In the genomic region with DNA sequence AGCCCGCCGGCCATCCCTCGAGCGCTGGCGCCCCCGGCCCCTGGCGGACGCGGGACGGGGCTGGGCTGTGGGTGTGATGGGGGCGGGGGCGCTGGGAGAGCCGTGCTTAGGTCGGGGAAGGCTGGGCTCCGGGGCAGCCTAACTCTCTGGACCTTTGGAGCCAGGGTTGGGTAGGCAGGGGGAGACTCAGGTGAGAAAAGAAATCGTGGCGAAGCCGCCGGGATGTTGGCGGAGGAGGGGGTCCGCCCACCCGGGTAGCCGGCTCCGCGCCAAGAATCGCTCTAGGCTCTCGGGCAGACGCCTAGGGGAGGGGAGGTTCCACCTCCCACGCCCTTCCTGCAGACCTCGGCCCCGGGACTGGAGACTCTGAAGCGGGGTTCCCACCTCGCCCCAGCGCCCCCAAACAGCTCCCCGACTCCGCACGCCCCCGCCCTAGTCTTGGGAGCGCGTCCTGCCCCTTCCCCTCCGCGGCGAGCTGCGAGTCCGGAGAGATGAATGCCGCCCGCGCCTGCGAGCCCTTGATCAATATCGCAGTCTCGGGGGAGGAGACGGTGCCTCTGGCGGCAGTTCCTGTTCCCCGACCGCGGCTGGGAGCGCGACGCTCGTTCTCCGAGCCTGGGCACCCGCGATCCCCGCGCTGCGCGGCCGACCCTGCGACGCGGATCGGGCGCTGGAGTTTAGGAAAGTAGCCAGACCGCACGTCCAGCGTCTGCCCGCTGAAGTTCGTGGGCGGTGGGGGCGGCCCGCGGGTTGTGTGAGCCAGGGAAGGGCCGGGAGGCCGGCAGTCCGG, we compare ENCODE assay signal across 8 cellular contexts. TPM values are rescaled to one million over a fixed set of nuclear protein-coding genes. Genes with fewer than 3 reads are reported as not detected.
DNase-seq lines count a peak whose midpoint lies in the region; ATAC-seq, FAIRE-seq and TF ChIP-seq lines count a peak whose summit lies in the region.

No MANE protein-coding gene starts in this region.

- H3K36me3 Mint-ChIP-seq in GM23338 (ENCODE audit: low read depth) = no peaks in the 10 kb centered on the region
- no peaks in the 10 kb centered on the region for H3K36me3 Mint-ChIP-seq in T-helper 2 cell treated with Interferon-gamma antibody and Interleukin-4, amounts not matched to agents 5 μg/mL and 100 μg/mL, for 36 hours (ENCODE audit: low read depth)

- in situ Hi-C loops in T47D (cut with HindIII; ENCODE audit: low pct_unique_long_range_greater_than_20kb, low sequenced_read_pairs) = no loop called here
- in situ Hi-C loops in HepG2 (cut with HindIII; ENCODE audit: extremely low pct_ligation_motif_present, low pct_unique_long_range_greater_than_20kb) = no loop called here

- H3K36me3 ChIP-seq in GM23338 (ENCODE audit: insufficient read depth) (no peaks in the 10 kb centered on the region), HepG2 (replicated peaks in 1 of 2; ENCODE audit: control insufficient read depth in 1 of 2, insufficient read depth in 2 of 2, low read length in 2 of 2) (no peaks in the 10 kb centered on the region)

- H3K4me3 Mint-ChIP-seq in GM23338 = peak overlapping the region; percentile 80
- H3K4me3 Mint-ChIP-seq in T-helper 2 cell treated with Interferon-gamma antibody and Interleukin-4, amounts not matched to agents 5 μg/mL and 100 μg/mL, for 36 hours = peak overlapping the region; percentile 75

- H4K20me1 ChIP-seq in GM23338 (replicated peaks; ENCODE audit: insufficient read depth) (peaks cover 8% of the 10 kb centered on the region; the same call in 1 of the 2 replicates), HepG2 (ENCODE audit: insufficient read depth, low read length) (peaks cover 6% of the 10 kb centered on the region; the same call in 1 of the 2 replicates)

- TF ChIP-seq EP300 in HepG2 (IDR thresholded peaks at IDR 0.05; ENCODE audit: low read depth in 2 of 2, low read length in 2 of 2) (no peak), HepG2 (CRISPR knock-in tag; IDR thresholded peaks at IDR 0.05; ENCODE audit: borderline replicate concordance) (no peak)

- H3K27ac Mint-ChIP-seq in GM23338 = no peak overlapping the region
- no peak overlapping the region for H3K27ac Mint-ChIP-seq in T-helper 2 cell treated with Interferon-gamma antibody and Interleukin-4, amounts not matched to agents 5 μg/mL and 100 μg/mL, for 36 hours

- no peaks in the 10 kb centered on the region for H3F3A ChIP-seq in GM23338 (replicated peaks; ENCODE audit: low read depth)

- DNase-seq in 8988T (peak; percentile 38), GM23338 (ENCODE audit: low spot score) (peak; percentile 66), T47D (ENCODE audit: low read depth in 1 of 2, low spot score in 1 of 2) (peak; percentile 66 to 77), HepG2 (ENCODE audit: low spot score) (peak; percentile 24), NCI-H774 (lab: John Stamatoyannopoulos, UW) (no peak)
- DNase-seq in T-helper 2 cell treated with Interferon-gamma antibody and Interleukin-4, amounts not matched to agents 5 μg/mL and 100 μg/mL, for 36 hours (ENCODE audit: low spot score) = peak; percentile 55
- peak; percentile 8 to 22 (median 15) for DNase-seq in stimulated activated CD4-positive, alpha-beta T cell treated with anti-CD3 and anti-CD28 coated beads, TNF-alpha, amount 100 ng/mL, for 48 hours (ENCODE audit: low read depth in 3 of 3)
- DNase-seq in NK-92 treated with Interleukin-12 subunit alpha and Interleukin-12 subunit beta, amount 100 ng/mL, for 24 hours (lab: John Stamatoyannopoulos, UW) = no peak

- TF ChIP-seq CTCF in GM23338 (conservative IDR thresholded peaks at IDR 0.05; ENCODE audit: low read depth in 2 of 2) = no peak
- TF ChIP-seq CTCF in HepG2 (CRISPR knock-in tag; IDR thresholded peaks at IDR 0.05) = peak; percentile 45

- POLR2A ChIA-PET in HepG2 (lab: Yijun Ruan, JAX) = no interaction called here

- BruUV-seq in HepG2 (replicated peaks; lab: Mats Ljungman, UMichigan) = no TSS peak

- H3K79me2 ChIP-seq in GM23338 (replicated peaks; ENCODE audit: insufficient read depth) (no peaks in the 10 kb centered on the region), HepG2 (ENCODE audit: insufficient read depth, low read length) (no peaks in the 10 kb centered on the region)

- TF ChIP-seq POLR2A in HepG2 (IDR thresholded peaks at IDR 0.05; ENCODE audit: insufficient read depth in 1 of 2, low read depth in 2 of 2, low read length in 2 of 2) = no peak

- H3K9me3 ChIP-seq in HepG2 (ENCODE audit: low read length) = no peaks in the 10 kb centered on the region

- peaks cover 64% of the 10 kb centered on the region for H3K27me3 ChIP-seq in GM23338 (ENCODE audit: insufficient read depth)
- peaks cover 36 to 90% of the 10 kb centered on the region in 2 experiments for H3K27me3 ChIP-seq in HepG2 (ENCODE audit: control insufficient read depth in 1 of 2, insufficient read depth in 2 of 2, low read length in 2 of 2)

- peak; percentile 27 for ATAC-seq in GM23338
- peak; percentile 83 for ATAC-seq in HepG2

- peak overlapping the region; percentile 98 for H3K4me2 ChIP-seq in GM23338
- H3K4me2 ChIP-seq in HepG2 (ENCODE audit: low read depth, low read length) = peak overlapping the region; percentile 44

- FAIRE-seq in HepG2 (lab: Jason Lieb, UNC) = no peak

- H3K4me3 ChIP-seq in GM23338 (peak overlapping the region; percentile 89), HepG2 (replicated peaks in 1 of 3; ENCODE audit: insufficient read depth in 1 of 3, low read depth in 2 of 3, low read length in 3 of 3) (peak overlapping the region in 2 of 3 experiments; percentile 48 to 60; a peak in 3 of 6 replicates)

- H3K9ac ChIP-seq in HepG2 (ENCODE audit: insufficient read depth, low read depth, low read length) = no peak overlapping the region

- H2AFZ ChIP-seq in GM23338 (peak overlapping the region; percentile 91), HepG2 (ENCODE audit: low read length) (no peak overlapping the region)

- intact Hi-C loops in HepG2 (cut with micrococcal nuclease; ENCODE audit: unreplicated experiment) = no loop called here

- H3K27me3 Mint-ChIP-seq in GM23338 (ENCODE audit: insufficient read depth, low read depth, poor library complexity) = peaks cover 43% of the 10 kb centered on the region
- peaks cover 80% of the 10 kb centered on the region for H3K27me3 Mint-ChIP-seq in T-helper 2 cell treated with Interferon-gamma antibody and Interleukin-4, amounts not matched to agents 5 μg/mL and 100 μg/mL, for 36 hours (ENCODE audit: low read depth)

- peaks cover 37% of the 10 kb centered on the region for H3K4me1 Mint-ChIP-seq in GM23338
- H3K4me1 Mint-ChIP-seq in T-helper 2 cell treated with Interferon-gamma antibody and Interleukin-4, amounts not matched to agents 5 μg/mL and 100 μg/mL, for 36 hours (ENCODE audit: low read depth) = peaks cover 2% of the 10 kb centered on the region

- H3K27ac ChIP-seq in GM23338 (ENCODE audit: low read depth) (no peak overlapping the region), HepG2 (ENCODE audit: extremely low read length, insufficient read depth, low read length) (no peak overlapping the region)

- no peaks in the 10 kb centered on the region for H3K9me2 ChIP-seq in GM23338 (ENCODE audit: insufficient read depth)

- no peak for TF ChIP-seq RAD21 in HepG2 (CRISPR knock-in tag; IDR thresholded peaks at IDR 0.05)

- H3K4me1 ChIP-seq in GM23338 (ENCODE audit: insufficient read depth) (peaks cover 29% of the 10 kb centered on the region), HepG2 (ENCODE audit: insufficient read depth, low read length) (peaks cover 15% of the 10 kb centered on the region; the same call in 1 of the 2 replicates)

- WGBS in HepG2 (ENCODE audit: low lambda C conversion rate) = 5% methylated on average over 32 of the region's 85 CpGs

- CTCF ChIA-PET in HepG2 (lab: Yijun Ruan, JAX; ENCODE audit: low intra/inter-chr PET ratio, low total read pairs) = no interaction called here

- H3K9me3 Mint-ChIP-seq in GM23338 = no peaks in the 10 kb centered on the region
- no peaks in the 10 kb centered on the region for H3K9me3 Mint-ChIP-seq in T-helper 2 cell treated with Interferon-gamma antibody and Interleukin-4, amounts not matched to agents 5 μg/mL and 100 μg/mL, for 36 hours

RNA-seq across cellular contexts. Expression of a gene that starts 0.7 kb away (rescaled TPM):
- total RNA-seq in GM23338 (2014; rRNA removed; shearing (Covaris generic)) = 0.70 and 0.76 TPM in 2 replicates
- 0.09 and 0.19 TPM in 2 replicates for polyA plus RNA-seq in GM23338 (2016; fragmentation: Nextera tagmentation; extraction: Ambion mirVana)
- not detected in 2 replicates for total RNA-seq in HepG2 (2016; rRNA removed; fragmentation: Illumina TruSeq; extraction: Trizol)
- total RNA-seq in HepG2 (2016; cell fraction: cytosol; rRNA removed; fragmentation: Illumina TruSeq; extraction: Trizol; ENCODE audit: low read depth) = not detected in 2 replicates
- not detected in 2 replicates for total RNA-seq in HepG2 (2016; cell fraction: insoluble cytoplasmic fraction; rRNA removed; fragmentation: Illumina TruSeq; extraction: Trizol)
- total RNA-seq in HepG2 (2016; cell fraction: membrane; rRNA removed; fragmentation: Illumina TruSeq; extraction: Trizol) = not detected in 2 replicates
- not detected in 2 replicates for total RNA-seq in HepG2 (2016; cell fraction: nucleus; rRNA removed; fragmentation: Illumina TruSeq; extraction: Trizol)
- not detected in 2 replicates for polyA plus RNA-seq in HepG2 (2011; rRNA removed)
- polyA plus RNA-seq in HepG2 (2011; cell fraction: cytosol; rRNA removed) = not detected in 2 replicates
- not detected in 2 replicates for polyA plus RNA-seq in HepG2 (2011; cell fraction: nucleus; rRNA removed)
- polyA plus RNA-seq in HepG2 (2012) = not detected in 2 replicates
- polyA plus RNA-seq in HepG2 (2016; cell fraction: cytosol; fragmentation: Illumina TruSeq; extraction: Trizol; ENCODE audit: low read depth) = not detected in 2 replicates
- not detected in 2 replicates for polyA plus RNA-seq in HepG2 (2016; cell fraction: insoluble cytoplasmic fraction; fragmentation: Illumina TruSeq; extraction: Trizol; ENCODE audit: low read depth)
- polyA plus RNA-seq in HepG2 (2016; cell fraction: membrane; fragmentation: Illumina TruSeq; extraction: Trizol; ENCODE audit: low read depth) = not detected in 2 replicates
- polyA plus RNA-seq in HepG2 (2016; cell fraction: nucleus; fragmentation: Illumina TruSeq; extraction: Trizol; ENCODE audit: insufficient read depth, low read depth) = not detected in 2 replicates
- 0.64 TPM in 1 of 2 replicates, not detected in the other for polyA minus RNA-seq in HepG2 (2011; rRNA and poly(A)+ RNA removed; ENCODE audit: low replicate concordance)
- not detected in 2 replicates for polyA minus RNA-seq in HepG2 (2011; cell fraction: cytosol; rRNA and poly(A)+ RNA removed)
- polyA minus RNA-seq in HepG2 (2011; cell fraction: nucleus; rRNA and poly(A)+ RNA removed) = not detected in 2 replicates

RNA-seq across cellular contexts. Expression of a gene that starts 59.9 kb away (rescaled TPM):
- 0.14 TPM in 1 of 2 replicates, not detected in the other for total RNA-seq in GM23338 (2014; rRNA removed; shearing (Covaris generic))
- polyA plus RNA-seq in GM23338 (2016; fragmentation: Nextera tagmentation; extraction: Ambion mirVana) = not detected in 2 replicates
- not detected in 2 replicates for total RNA-seq in HepG2 (2016; rRNA removed; fragmentation: Illumina TruSeq; extraction: Trizol)
- not detected in 2 replicates for total RNA-seq in HepG2 (2016; cell fraction: cytosol; rRNA removed; fragmentation: Illumina TruSeq; extraction: Trizol; ENCODE audit: low read depth)
- not detected in 2 replicates for total RNA-seq in HepG2 (2016; cell fraction: insoluble cytoplasmic fraction; rRNA removed; fragmentation: Illumina TruSeq; extraction: Trizol)
- total RNA-seq in HepG2 (2016; cell fraction: membrane; rRNA removed; fragmentation: Illumina TruSeq; extraction: Trizol) = not detected in 2 replicates
- not detected in 2 replicates for total RNA-seq in HepG2 (2016; cell fraction: nucleus; rRNA removed; fragmentation: Illumina TruSeq; extraction: Trizol)
- polyA plus RNA-seq in HepG2 (2011; rRNA removed) = not detected in 2 replicates
- polyA plus RNA-seq in HepG2 (2011; cell fraction: cytosol; rRNA removed) = not detected in 2 replicates
- polyA plus RNA-seq in HepG2 (2011; cell fraction: nucleus; rRNA removed) = not detected in 2 replicates
- not detected in 2 replicates for polyA plus RNA-seq in HepG2 (2012)
- polyA plus RNA-seq in HepG2 (2016; cell fraction: cytosol; fragmentation: Illumina TruSeq; extraction: Trizol; ENCODE audit: low read depth) = not detected in 2 replicates
- polyA plus RNA-seq in HepG2 (2016; cell fraction: insoluble cytoplasmic fraction; fragmentation: Illumina TruSeq; extraction: Trizol; ENCODE audit: low read depth) = not detected in 2 replicates
- polyA plus RNA-seq in HepG2 (2016; cell fraction: membrane; fragmentation: Illumina TruSeq; extraction: Trizol; ENCODE audit: low read depth) = not detected in 2 replicates
- polyA plus RNA-seq in HepG2 (2016; cell fraction: nucleus; fragmentation: Illumina TruSeq; extraction: Trizol; ENCODE audit: insufficient read depth, low read depth) = not detected in 2 replicates
- polyA minus RNA-seq in HepG2 (2011; rRNA and poly(A)+ RNA removed; ENCODE audit: low replicate concordance) = not detected in 2 replicates
- polyA minus RNA-seq in HepG2 (2011; cell fraction: cytosol; rRNA and poly(A)+ RNA removed) = not detected in 2 replicates
- not detected in 2 replicates for polyA minus RNA-seq in HepG2 (2011; cell fraction: nucleus; rRNA and poly(A)+ RNA removed)

Comparison
In these comparisons a context has a peak if more than half of its experiments do, and no peak if none do; other contexts are left out.
1. DNase-seq: peak in 8988T (single experiment), GM23338 (single experiment), T-helper 2 cell treated with Interferon-gamma antibody and Interleukin-4, amounts not matched to agents 5 μg/mL and 100 μg/mL, for 36 hours (single experiment), T47D (2 of 2), HepG2 (single experiment) and stimulated activated CD4-positive, alpha-beta T cell treated with anti-CD3 and anti-CD28 coated beads, TNF-alpha, amount 100 ng/mL, for 48 hours (3 of 3); none in NCI-H774 (single experiment) and NK-92 treated with Interleukin-12 subunit alpha and Interleukin-12 subunit beta, amount 100 ng/mL, for 24 hours (single experiment).